Comparison of ENCODE assay signal across 8 cellular contexts in genomic region chr15:100349696-100350433, GRCh38. TPM values are rescaled to one million over a fixed set of nuclear protein-coding genes. Genes with fewer than 3 reads are reported as not detected.
DNase-seq lines count a peak whose midpoint lies in the region; ATAC-seq and TF ChIP-seq lines count a peak whose summit lies in the region.

No MANE protein-coding gene starts in this region.

- DNase-seq in DMS153 (lab: John Stamatoyannopoulos, UW) (peak; percentile 38), IMR-90 (peak; percentile 55), RWPE1 (ENCODE audit: low spot score) (peak; percentile 89), fibroblast of peridontal ligament (ENCODE audit: extremely low read depth) (peak; percentile 72)
- DNase-seq in activated T-helper 9 cell treated with anti-CD3 and anti-CD28 coated beads, Interleukin-2, amount 50 U/mL, for 16 hours (ENCODE audit: low read depth) = peak; percentile 79
- DNase-seq in natural killer cell treated with Interleukin-12 subunit alpha and Interleukin-12 subunit beta and Interleukin-15 and Interleukin-18, amount 100 ng/mL, for 72 hours (ENCODE audit: low spot score) = peak; percentile 91
- DNase-seq in stimulated activated naive CD4-positive, alpha-beta T cell (lab: John Stamatoyannopoulos, UW) = peak; percentile 71 to 90 (median 79)

- H4K91ac ChIP-seq in IMR-90 (ENCODE audit: insufficient read depth, low read depth, low read length) = no peak overlapping the region

- no TSS peak for BruUV-seq in IMR-90 (replicated peaks; lab: Mats Ljungman, UMichigan)

- H4K20me1 ChIP-seq in IMR-90 (ENCODE audit: insufficient read depth, low read length) = no peaks in the 10 kb centered on the region

- peaks cover 5 to 22% of the 10 kb centered on the region in 2 donors for H3K27me3 Mint-ChIP-seq in natural killer cell treated with Interleukin-12 subunit alpha and Interleukin-12 subunit beta and Interleukin-15 and Interleukin-18, amount 100 ng/mL, for 72 hours

- H3K9ac ChIP-seq in IMR-90 (ENCODE audit: low read depth, low read length) = peak overlapping the region; percentile 28; the same call in 1 of the 2 replicates

- intact Hi-C loops in IMR-90 (cut with micrococcal nuclease) = loop anchor here (1.0 to 10.0 kb wide), 3 partner anchors 222 to 425 kb away; partner anchors contain the start of genes ASB7 and LINS1

- dilution Hi-C loops in IMR-90 (cut with HindIII; ENCODE audit: low sequenced_read_pairs, unreplicated experiment) = no loop called here

- H3K36me3 Mint-ChIP-seq in natural killer cell treated with Interleukin-12 subunit alpha and Interleukin-12 subunit beta and Interleukin-15 and Interleukin-18, amount 100 ng/mL, for 72 hours = no peaks in the 10 kb centered on the region

- WGBS in IMR-90 (ENCODE audit: extremely low coverage in 2 of 2, insufficient read length in 1 of 2), 2 experiments = 3% methylated on average over 17 of the region's 43 CpGs; no CpG with 5 or more reads in 1 of the 2 experiments

- H2BK20ac ChIP-seq in IMR-90 (ENCODE audit: low read depth, low read length) = no peak overlapping the region

- peak; percentile 42 for TF ChIP-seq RAD21 in IMR-90 (IDR thresholded peaks at IDR 0.05; ENCODE audit: low read length)

- H3K4me2 ChIP-seq in IMR-90 (ENCODE audit: low read depth, low read length) = peak overlapping the region; percentile 81

- in situ Hi-C loops in IMR-90 (cut with MboI; ENCODE audit: low sequenced_read_pairs) = no loop called here

- H3K4me1 Mint-ChIP-seq in natural killer cell treated with Interleukin-12 subunit alpha and Interleukin-12 subunit beta and Interleukin-15 and Interleukin-18, amount 100 ng/mL, for 72 hours (ENCODE audit: low read depth in 2 of 2) = peaks cover 10 to 11% of the 10 kb centered on the region in 2 donors

- POLR2A ChIA-PET in IMR-90 (lab: Charles Lee; ENCODE audit: unreplicated experiment) (no interaction called here), RWPE1 (lab: Yijun Ruan, JAX; ENCODE audit: low non-redundant PET) (no interaction called here)

- H3K18ac ChIP-seq in IMR-90 (ENCODE audit: low read depth, low read length) = no peak overlapping the region

- no peak overlapping the region; a peak in 1 of 4 replicates for H4K8ac ChIP-seq in IMR-90 (ENCODE audit: low read depth in 2 of 2, low read length in 2 of 2)

- no peaks in the 10 kb centered on the region for H3K4me1 ChIP-seq in IMR-90 (ENCODE audit: control insufficient read depth, insufficient read depth, low read length)

- H3K9me3 Mint-ChIP-seq in natural killer cell treated with Interleukin-12 subunit alpha and Interleukin-12 subunit beta and Interleukin-15 and Interleukin-18, amount 100 ng/mL, for 72 hours = no peaks in the 10 kb centered on the region

- no peak overlapping the region for H3K23ac ChIP-seq in IMR-90 (ENCODE audit: low read depth, low read length)

- no peak overlapping the region for H2AK9ac ChIP-seq in IMR-90 (replicated peaks; ENCODE audit: low read depth, low read length, poor library complexity)

- H2AK5ac ChIP-seq in IMR-90 (ENCODE audit: low read depth, low read length) = no peak overlapping the region

- H3K4me3 Mint-ChIP-seq in natural killer cell treated with Interleukin-12 subunit alpha and Interleukin-12 subunit beta and Interleukin-15 and Interleukin-18, amount 100 ng/mL, for 72 hours = peak overlapping the region; percentile 89

- peak overlapping the region; percentile 48 for H3K4me3 ChIP-seq in IMR-90 (ENCODE audit: insufficient read depth, low read depth, low read length)

- no peaks in the 10 kb centered on the region for H3K27me3 ChIP-seq in IMR-90 (ENCODE audit: control insufficient read depth, insufficient read depth, low read length)

- no peak overlapping the region for H2BK5ac ChIP-seq in IMR-90 (ENCODE audit: low read depth, low read length, poor library complexity, severe bottlenecking)

- CTCF ChIA-PET in IMR-90 (lab: Yijun Ruan, JAX) = interaction anchor here (0.6 to 1.7 kb wide), 9 partner anchors 11 to 252 kb away, joined by 3 to 8 read pairs (median 4); partner anchors contain the start of genes ASB7 and LINS1
- CTCF ChIA-PET in RWPE1 (lab: Yijun Ruan, JAX) = interaction anchor here (0.5 to 3.1 kb wide), 27 partner anchors 11 to 834 kb away, joined by 3 to 23 read pairs (median 3); partner anchors contain the start of genes ASB7 and LINS1

- H2BK15ac ChIP-seq in IMR-90 (ENCODE audit: low read depth, low read length) = no peak overlapping the region

- H3K56ac ChIP-seq in IMR-90 (ENCODE audit: extremely low read depth, insufficient read depth, low read length) = no peak overlapping the region

- H3K14ac ChIP-seq in IMR-90 (replicated peaks; ENCODE audit: low read depth, low read length) = no peak overlapping the region

- no peaks in the 10 kb centered on the region for H3K9me1 ChIP-seq in IMR-90 (ENCODE audit: insufficient read depth, low read length)

- H4K5ac ChIP-seq in IMR-90 (ENCODE audit: low read depth, low read length) = no peak overlapping the region

- H2AFZ ChIP-seq in IMR-90 (replicated peaks; ENCODE audit: low read length, poor library complexity) = peak overlapping the region; percentile 86

- no peak overlapping the region for H3K4ac ChIP-seq in IMR-90 (ENCODE audit: low read depth, low read length)

- no peak overlapping the region for H3K27ac ChIP-seq in IMR-90 (ENCODE audit: insufficient read depth, low read length)
- H3K27ac ChIP-seq in RWPE1 = peak overlapping the region; percentile 92

- TF ChIP-seq CTCF in IMR-90 (conservative IDR thresholded peaks at IDR 0.05; ENCODE audit: low read depth, low read length) (peak; percentile 80), RWPE1 (conservative IDR thresholded peaks at IDR 0.05; ENCODE audit: low read depth) (peak; percentile 96)

- no peaks in the 10 kb centered on the region; the same call in 1 of the 2 replicates for H3K9me3 ChIP-seq in IMR-90 (ENCODE audit: control insufficient read depth, insufficient read depth, low read length)

- peak; percentile 95 for ATAC-seq in GM21526 (IDR thresholded peaks at IDR 0.05; ENCODE audit: low FRiP score, unreplicated experiment)
- ATAC-seq in IMR-90 (ENCODE audit: low read depth) = peak; percentile 98
- peak; percentile 93 to 95 for ATAC-seq in natural killer cell treated with Interleukin-12 subunit alpha and Interleukin-12 subunit beta and Interleukin-15 and Interleukin-18, amount 100 ng/mL, for 72 hours

- H3K79me1 ChIP-seq in IMR-90 (ENCODE audit: low read depth in 1 of 2, low read length in 2 of 2) = no peaks in the 10 kb centered on the region

- no peak overlapping the region for H2BK120ac ChIP-seq in IMR-90 (ENCODE audit: low read depth, low read length)

- H3K36me3 ChIP-seq in IMR-90 (ENCODE audit: control insufficient read depth, insufficient read depth, low read length) = no peaks in the 10 kb centered on the region

- TF ChIP-seq POLR2A in IMR-90 (IDR thresholded peaks at IDR 0.05; ENCODE audit: low read depth, low read length) = no peak

- peak overlapping the region; percentile 74 to 95 for H3K27ac Mint-ChIP-seq in natural killer cell treated with Interleukin-12 subunit alpha and Interleukin-12 subunit beta and Interleukin-15 and Interleukin-18, amount 100 ng/mL, for 72 hours

TF ChIP-seq in IMR-90, 13 proteins besides CTCF, POLR2A, EP300 and RAD21:
- TF ChIP-seq CHD1 (IDR thresholded peaks at IDR 0.05; ENCODE audit: low read depth, low read length) = no peak
- no peak for TF ChIP-seq FOS (IDR thresholded peaks at IDR 0.05; ENCODE audit: low read depth, low read length)
- no peak for TF ChIP-seq RCOR1 (IDR thresholded peaks at IDR 0.05; ENCODE audit: insufficient replicate concordance, low read length)
- no peak for TF ChIP-seq USF2 (IDR thresholded peaks at IDR 0.05; ENCODE audit: low read depth, low read length)
- no peak for TF ChIP-seq NFE2L2 (IDR thresholded peaks at IDR 0.05; ENCODE audit: low read depth, low read length)
- TF ChIP-seq MAZ (IDR thresholded peaks at IDR 0.05; ENCODE audit: borderline replicate concordance, low read depth, low read length) = peak; percentile 52; the same call in 1 of the 2 replicates
- no peak for TF ChIP-seq BHLHE40 (IDR thresholded peaks at IDR 0.05; ENCODE audit: low read depth, low read length)
- no peak for TF ChIP-seq CEBPB (IDR thresholded peaks at IDR 0.05; ENCODE audit: low read depth, low read length)
- peak; percentile 48 for TF ChIP-seq SMC3 (IDR thresholded peaks at IDR 0.05; ENCODE audit: low read depth, low read length)
- TF ChIP-seq ELK1 (IDR thresholded peaks at IDR 0.05; ENCODE audit: borderline replicate concordance, low read depth, low read length) = no peak
TF ChIP-seq in IMR-90: peak in this region for 2.

RNA-seq across cellular contexts. Expression of gene ADAMTS17, which starts 8.1 kb away (rescaled TPM):
- 0.28 TPM in 1 of 2 replicates, not detected in the other for total RNA-seq in IMR-90 (2012; rRNA removed)
- 0.03 and 0.09 TPM in 2 replicates for polyA plus RNA-seq in IMR-90 (2012; rRNA removed)
- polyA plus RNA-seq in IMR-90 (2012; cell fraction: cytosol; rRNA removed) = 0.01 and 0.02 TPM in 2 replicates
- 0.03 and 0.06 TPM in 2 replicates for polyA plus RNA-seq in IMR-90 (2012; cell fraction: nucleus; rRNA removed; ENCODE audit: low replicate concordance)
- under 1 TPM; 0.31 to 0.59 TPM for total RNA-seq in natural killer cell treated with Interleukin-12 subunit alpha and Interleukin-12 subunit beta and Interleukin-15 and Interleukin-18, amount 100 ng/mL, for 72 hours

Comparison
In these comparisons a context has a peak if more than half of its experiments do, and no peak if none do; other contexts are left out.
1. DNase-seq: peak in every context shown above with its lines; median percentile 91 in natural killer cell treated with Interleukin-12 subunit alpha and Interleukin-12 subunit beta and Interleukin-15 and Interleukin-18, amount 100 ng/mL, for 72 hours; 89 in RWPE1; 79 in activated T-helper 9 cell treated with anti-CD3 and anti-CD28 coated beads, Interleukin-2, amount 50 U/mL, for 16 hours; 79 in stimulated activated naive CD4-positive, alpha-beta T cell; 72 in fibroblast of peridontal ligament; 55 in IMR-90; 38 in DMS153.